ENCODE assay signal across 1 cellular context in the genomic region with DNA sequence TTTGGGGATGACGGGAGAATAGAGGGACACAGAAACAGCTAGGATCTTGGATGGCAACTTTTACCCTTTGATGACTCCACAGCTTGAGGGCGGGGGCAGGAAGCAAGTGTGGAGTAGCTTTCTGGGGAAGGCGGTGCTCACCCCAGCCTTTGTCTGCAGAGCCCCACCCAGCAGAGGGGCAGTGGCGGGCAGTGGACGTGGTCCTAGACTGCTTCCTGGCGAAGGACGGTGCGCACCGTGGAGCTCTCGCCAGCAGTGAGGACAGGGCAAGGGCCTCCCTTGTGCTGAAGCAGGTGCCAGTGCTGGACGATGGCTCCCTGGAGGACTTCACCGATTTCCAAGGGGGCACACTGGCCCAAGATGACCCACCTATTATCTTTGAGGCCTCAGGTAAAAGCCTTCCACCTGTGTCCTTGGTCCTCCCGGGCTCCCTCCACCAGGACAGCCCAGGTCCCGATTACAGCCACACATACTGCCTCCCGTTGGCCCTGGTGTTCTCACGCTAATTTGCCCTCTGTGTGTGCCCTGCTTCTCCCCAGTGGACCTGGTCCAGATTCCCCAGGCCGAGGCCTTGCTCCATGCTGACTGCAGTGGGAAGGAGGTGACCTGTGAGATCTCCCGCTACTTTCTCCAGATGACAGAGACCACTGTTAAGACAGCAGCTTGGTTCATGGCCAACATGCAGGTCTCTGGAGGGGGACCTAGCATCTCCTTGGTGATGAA.
TF ChIP-seq lines count a peak whose summit lies in the region.

No MANE protein-coding gene starts in this region.

TF ChIP-seq in H1, 55 proteins besides CTCF, POLR2A, EP300 and RAD21:
- TF ChIP-seq BCL11A (IDR thresholded peaks at IDR 0.05; ENCODE audit: low read depth in 2 of 2, low read length in 2 of 2) (no peak), MAFK (IDR thresholded peaks at IDR 0.05; ENCODE audit: low read depth, low read length) (no peak), TCF12 (IDR thresholded peaks at IDR 0.05; ENCODE audit: low read depth, low read length) (no peak), TAF7 (optimal IDR thresholded peaks at IDR 0.05; ENCODE audit: borderline replicate concordance, low read depth, low read length) (no peak), RNF2 (IDR thresholded peaks at IDR 0.05; ENCODE audit: borderline replicate concordance, low read depth, low read length, missing control alignments, poor library complexity, severe bottlenecking) (no peak), YY1 (IDR thresholded peaks at IDR 0.05; ENCODE audit: low read depth, low read length) (no peak), CBX5 (IDR thresholded peaks at IDR 0.05; ENCODE audit: low read depth, low read length) (no peak), TBP (IDR thresholded peaks at IDR 0.05; ENCODE audit: low read depth, low read length) (no peak)
- TF ChIP-seq, protein P1, sequence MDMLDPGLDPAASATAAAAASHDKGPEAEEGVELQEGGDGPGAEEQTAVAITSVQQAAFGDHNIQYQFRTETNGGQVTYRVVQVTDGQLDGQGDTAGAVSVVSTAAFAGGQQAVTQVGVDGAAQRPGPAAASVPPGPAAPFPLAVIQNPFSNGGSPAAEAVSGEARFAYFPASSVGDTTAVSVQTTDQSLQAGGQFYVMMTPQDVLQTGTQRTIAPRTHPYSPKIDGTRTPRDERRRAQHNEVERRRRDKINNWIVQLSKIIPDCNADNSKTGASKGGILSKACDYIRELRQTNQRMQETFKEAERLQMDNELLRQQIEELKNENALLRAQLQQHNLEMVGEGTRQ (IDR thresholded peaks at IDR 0.05; ENCODE audit: low read length), result no peak
